12 cellular contexts compared by ENCODE assay signal in genomic region chr11:72432347-72433287, GRCh38. TPM values are rescaled to one million over a fixed set of nuclear protein-coding genes. Genes with fewer than 3 reads are reported as not detected.
DNase-seq lines count a peak whose midpoint lies in the region; ATAC-seq, FAIRE-seq and TF ChIP-seq lines count a peak whose summit lies in the region.
"Had no signal": no experiment of that assay in that cellular context is flagged by ENCODE, and none has a peak within 500 bp of the region (broad histone marks: within the 10 kb centered on the region; RNA-seq: fewer than 3 reads in every experiment).

No MANE protein-coding gene starts in this region.

- TF ChIP-seq RAD21 in HepG2 (CRISPR knock-in tag; IDR thresholded peaks at IDR 0.05) = no peak

- H3K9ac ChIP-seq in HepG2 (ENCODE audit: insufficient read depth, low read depth, low read length) (peak overlapping the region; percentile 42), keratinocyte (ENCODE audit: control insufficient read depth, extremely low read depth, insufficient read depth, low read length) (no peak overlapping the region)

- in situ Hi-C loops in HepG2 (cut with HindIII; ENCODE audit: extremely low pct_ligation_motif_present, low pct_unique_long_range_greater_than_20kb) = loop anchor here (5.0 kb wide), 1 partner anchor 80 kb away; no protein-coding TSS in a partner anchor

- TF ChIP-seq CTCF in HepG2 (CRISPR knock-in tag; IDR thresholded peaks at IDR 0.05) = no peak
- TF ChIP-seq CTCF in right lobe of liver (IDR thresholded peaks at IDR 0.05) = no peak
- TF ChIP-seq CTCF in keratinocyte (optimal IDR thresholded peaks at IDR 0.05 in 1 of 3, IDR thresholded peaks at IDR 0.05 in 1 of 3, conservative IDR thresholded peaks at IDR 0.05 in 1 of 3; ENCODE audit: extremely low read depth in 1 of 3, insufficient read depth in 2 of 3, low read length in 3 of 3) = no peak
- TF ChIP-seq CTCF in testis (IDR thresholded peaks at IDR 0.05) = no peak

- peaks cover 15% of the 10 kb centered on the region for H3K36me3 Mint-ChIP-seq in activated CD8-positive, alpha-beta T cell treated with anti-CD3 and anti-CD28 coated beads, Interleukin-2, amount 10 ng/mL, durations not matched to agents 7 days and 5 days (ENCODE audit: low read depth)

- H3K4me1 ChIP-seq in HepG2 (ENCODE audit: insufficient read depth, low read length) = peaks cover 53% of the 10 kb centered on the region
- H3K4me1 ChIP-seq in right lobe of liver = peaks cover 0 to 11% (median 0%) of the 10 kb centered on the region in 4 donors
- H3K4me1 ChIP-seq in keratinocyte (ENCODE audit: control insufficient read depth, extremely low read depth, insufficient read depth, low read length) = no peaks in the 10 kb centered on the region
- H3K4me1 ChIP-seq in testis = no peaks in the 10 kb centered on the region

- intact Hi-C loops in HepG2 (cut with micrococcal nuclease; ENCODE audit: unreplicated experiment) (loop anchor here (5.0 kb wide), 1 partner anchor 35 kb away; no protein-coding TSS in a partner anchor), right lobe of liver (cut with DNase I) (no loop called here), testis (cut with DNase I; ENCODE audit: low total_unique reads) (no loop called here)

- 21% methylated on average over 9 of the region's 9 CpGs for WGBS in HepG2 (ENCODE audit: low lambda C conversion rate)
- 70% methylated on average over 9 of the region's 9 CpGs for WGBS in right lobe of liver (ENCODE audit: insufficient coverage, low coverage, low lambda C conversion rate, missing lambda C conversion rate)
- 64 to 67% methylated on average over 9 of the region's 9 CpGs for WGBS in testis, 2 donors

- peaks cover 50% of the 10 kb centered on the region for H3K4me1 Mint-ChIP-seq in activated CD8-positive, alpha-beta T cell treated with anti-CD3 and anti-CD28 coated beads, Interleukin-2, amount 10 ng/mL, durations not matched to agents 7 days and 5 days (ENCODE audit: low read depth)

- H3K79me2 ChIP-seq in HepG2 (ENCODE audit: insufficient read depth, low read length) = peaks cover 11% of the 10 kb centered on the region
- H3K79me2 ChIP-seq in keratinocyte (ENCODE audit: control insufficient read depth, insufficient read depth, low read length) = peaks cover 7% of the 10 kb centered on the region

- no peak for ATAC-seq in HepG2
- no peak for ATAC-seq in right lobe of liver
- no peak for ATAC-seq in activated CD8-positive, alpha-beta T cell treated with anti-CD3 and anti-CD28 coated beads, Interleukin-2, amount 10 ng/mL, durations not matched to agents 7 days and 5 days
- no peak for ATAC-seq in HG03460 (IDR thresholded peaks at IDR 0.05; ENCODE audit: unreplicated experiment)
- ATAC-seq in HG03342 (IDR thresholded peaks at IDR 0.05; ENCODE audit: unreplicated experiment) = no peak
- ATAC-seq in HG02938 (IDR thresholded peaks at IDR 0.05; ENCODE audit: unreplicated experiment) = no peak

- no peaks in the 10 kb centered on the region for H3K9me1 ChIP-seq in keratinocyte (ENCODE audit: control insufficient read depth, extremely low read depth, insufficient read depth, low read length)

- H3K4me3 ChIP-seq in HepG2 (replicated peaks in 1 of 3; ENCODE audit: insufficient read depth in 1 of 3, low read depth in 2 of 3, low read length in 3 of 3) (peak overlapping the region in 1 of 3 experiments; percentile 86; a peak in 3 of 6 replicates), right lobe of liver (no peak overlapping the region), keratinocyte (ENCODE audit: control insufficient read depth in 2 of 3, extremely low read depth in 1 of 3, insufficient read depth in 2 of 3, low read depth in 1 of 3, low read length in 3 of 3) (no peak overlapping the region), testis (no peak overlapping the region)

- no peak overlapping the region for H3K27ac Mint-ChIP-seq in activated CD8-positive, alpha-beta T cell treated with anti-CD3 and anti-CD28 coated beads, Interleukin-2, amount 10 ng/mL, durations not matched to agents 7 days and 5 days

- peak overlapping the region; percentile 76 for H3K4me2 ChIP-seq in HepG2 (ENCODE audit: low read depth, low read length)
- peak overlapping the region; percentile 26 for H3K4me2 ChIP-seq in keratinocyte (ENCODE audit: control insufficient read depth, extremely low read depth, insufficient read depth, low read depth, low read length)

- FAIRE-seq in HepG2 (lab: Jason Lieb, UNC) (no peak), keratinocyte (lab: Jason Lieb, UNC) (no peak)
- FAIRE-seq: pancreas had no signal

- POLR2A ChIA-PET in HepG2 (lab: Yijun Ruan, JAX) = interaction anchor here (1.6 to 4.6 kb wide), 4 partner anchors 10 to 21 kb away, joined by 5 to 26 read pairs (median 9); no protein-coding TSS in a partner anchor
- POLR2A ChIA-PET in activated CD8-positive, alpha-beta T cell treated with anti-CD3 and anti-CD28 coated beads, Interleukin-2, amount 10 ng/mL, durations not matched to agents 7 days and 5 days (lab: Charles Lee) = interaction anchor here (1.1 kb wide), 1 partner anchor 9 kb away, joined by 3 read pairs; no protein-coding TSS in a partner anchor

- peaks cover 5 to 24% of the 10 kb centered on the region in 2 experiments; a peak in 4 of 5 replicates for H3K36me3 ChIP-seq in HepG2 (replicated peaks in 1 of 2; ENCODE audit: control insufficient read depth in 1 of 2, insufficient read depth in 2 of 2, low read length in 2 of 2)
- H3K36me3 ChIP-seq in right lobe of liver = peaks cover 0 to 12% (median 0%) of the 10 kb centered on the region in 4 donors
- H3K36me3 ChIP-seq in keratinocyte (ENCODE audit: control insufficient read depth in 2 of 2, extremely low read depth in 1 of 2, insufficient read depth in 2 of 2, low read length in 2 of 2) = peaks cover 17 to 18% of the 10 kb centered on the region in 2 experiments
- H3K36me3 ChIP-seq in testis (ENCODE audit: low read depth, missing control alignments) = no peaks in the 10 kb centered on the region

- CTCF ChIA-PET in HepG2 (lab: Yijun Ruan, JAX; ENCODE audit: low intra/inter-chr PET ratio, low total read pairs) = interaction anchor here (2.7 to 3.4 kb wide), 2 partner anchors 19 to 79 kb away, joined by 11 to 23 read pairs; no protein-coding TSS in a partner anchor
- CTCF ChIA-PET in activated CD8-positive, alpha-beta T cell treated with anti-CD3 and anti-CD28 coated beads, Interleukin-2, amount 10 ng/mL, durations not matched to agents 7 days and 5 days (lab: Charles Lee) = interaction anchor here (0.7 to 8.5 kb wide), 19 partner anchors 10 to 407 kb away, joined by 3 to 163 read pairs (median 20); partner anchors contain the start of gene FOLR2

- TF ChIP-seq POLR2A in HepG2 (IDR thresholded peaks at IDR 0.05; ENCODE audit: insufficient read depth in 1 of 2, low read depth in 2 of 2, low read length in 2 of 2) (no peak), right lobe of liver (IDR thresholded peaks at IDR 0.05) (no peak), testis (IDR thresholded peaks at IDR 0.05) (no peak)

- H3K27me3 ChIP-seq in HepG2 (ENCODE audit: control insufficient read depth in 1 of 2, insufficient read depth in 2 of 2, low read length in 2 of 2) (no peaks in the 10 kb centered on the region), right lobe of liver (no peaks in the 10 kb centered on the region), keratinocyte (ENCODE audit: control insufficient read depth, extremely low read depth, insufficient read depth, low read length) (no peaks in the 10 kb centered on the region), testis (no peaks in the 10 kb centered on the region)
- H3K27me3 ChIP-seq: pancreas had no signal

- H3K9me3 Mint-ChIP-seq in activated CD8-positive, alpha-beta T cell treated with anti-CD3 and anti-CD28 coated beads, Interleukin-2, amount 10 ng/mL, durations not matched to agents 7 days and 5 days (ENCODE audit: insufficient read depth) = no peaks in the 10 kb centered on the region

- peak; percentile 76 for DNase-seq in HepG2 (ENCODE audit: low spot score)
- no peak for DNase-seq in right lobe of liver
- no peak for DNase-seq in activated CD8-positive, alpha-beta T cell treated with anti-CD3 and anti-CD28 coated beads, Interleukin-2, amount 10 ng/mL, durations not matched to agents 7 days and 5 days
- no peak for DNase-seq in keratinocyte (ENCODE audit: low read depth, low spot score)
- no peak for DNase-seq in testis
- DNase-seq: islet precursor cell; NCI-H524 treated with DMSO at 0.1 percent for 48 hours; pancreas; stimulated activated CD4-positive, alpha-beta T cell treated with anti-CD3 and anti-CD28 coated beads, Interleukin-4, amount 100 ng/mL, for 1 hour had no signal

- dilution Hi-C loops in keratinocyte (cut with MboI; ENCODE audit: extremely low pct_ligation_motif_present, low sequenced_read_pairs) = no loop called here

- no peaks in the 10 kb centered on the region for H3K27me3 Mint-ChIP-seq in activated CD8-positive, alpha-beta T cell treated with anti-CD3 and anti-CD28 coated beads, Interleukin-2, amount 10 ng/mL, durations not matched to agents 7 days and 5 days (ENCODE audit: low read depth)

- no TSS peak for BruUV-seq in HepG2 (replicated peaks; lab: Mats Ljungman, UMichigan)

- H3K9me3 ChIP-seq in HepG2 (ENCODE audit: low read length) (no peaks in the 10 kb centered on the region), right lobe of liver (no peaks in the 10 kb centered on the region), keratinocyte (ENCODE audit: control insufficient read depth, low read depth, low read length) (no peaks in the 10 kb centered on the region), testis (no peaks in the 10 kb centered on the region)
- H3K9me3 ChIP-seq: pancreas had no signal

- TF ChIP-seq EP300 in HepG2 (IDR thresholded peaks at IDR 0.05; ENCODE audit: low read depth in 2 of 2, low read length in 2 of 2) (peak in 1 of 2 experiments; percentile 51; a peak in 1 of 4 replicates), HepG2 (CRISPR knock-in tag; IDR thresholded peaks at IDR 0.05; ENCODE audit: borderline replicate concordance) (no peak)

- H2AFZ ChIP-seq in HepG2 (ENCODE audit: low read length) (no peak overlapping the region), keratinocyte (ENCODE audit: control insufficient read depth, low read length) (no peak overlapping the region)

- H3K27ac ChIP-seq in HepG2 (ENCODE audit: extremely low read length, insufficient read depth, low read length) (peak overlapping the region; percentile 73), right lobe of liver (no peak overlapping the region), keratinocyte (ENCODE audit: control insufficient read depth, insufficient read depth, low read length) (no peak overlapping the region), testis (no peak overlapping the region)
- H3K27ac ChIP-seq: pancreas had no signal

- peak overlapping the region; percentile 54 for H3K4me3 Mint-ChIP-seq in activated CD8-positive, alpha-beta T cell treated with anti-CD3 and anti-CD28 coated beads, Interleukin-2, amount 10 ng/mL, durations not matched to agents 7 days and 5 days

- H4K20me1 ChIP-seq in HepG2 (ENCODE audit: insufficient read depth, low read length) (no peaks in the 10 kb centered on the region), keratinocyte (ENCODE audit: control insufficient read depth, extremely low read depth, insufficient read depth, low read length) (no peaks in the 10 kb centered on the region)

RNA-seq across cellular contexts. Expression of gene CLPB, which starts 1.7 kb away (rescaled TPM):
- total RNA-seq in HepG2 (2016; rRNA removed; fragmentation: Illumina TruSeq; extraction: Trizol) = 22.0 and 29.5 TPM in 2 replicates
- total RNA-seq in HepG2 (2016; cell fraction: cytosol; rRNA removed; fragmentation: Illumina TruSeq; extraction: Trizol; ENCODE audit: low read depth) = 3.9 and 4.4 TPM in 2 replicates
- 20.1 and 28.8 TPM in 2 replicates for total RNA-seq in HepG2 (2016; cell fraction: insoluble cytoplasmic fraction; rRNA removed; fragmentation: Illumina TruSeq; extraction: Trizol)
- total RNA-seq in HepG2 (2016; cell fraction: membrane; rRNA removed; fragmentation: Illumina TruSeq; extraction: Trizol) = 7.9 and 8.5 TPM in 2 replicates
- total RNA-seq in HepG2 (2016; cell fraction: nucleus; rRNA removed; fragmentation: Illumina TruSeq; extraction: Trizol) = 24.4 and 27.6 TPM in 2 replicates
- 11.8 and 15.6 TPM in 2 replicates for polyA plus RNA-seq in HepG2 (2011; rRNA removed)
- 10.2 and 14.3 TPM in 2 replicates for polyA plus RNA-seq in HepG2 (2011; cell fraction: cytosol; rRNA removed)
- 19.1 and 25.1 TPM in 2 replicates for polyA plus RNA-seq in HepG2 (2011; cell fraction: nucleus; rRNA removed)
- 12.8 and 16.8 TPM in 2 replicates for polyA plus RNA-seq in HepG2 (2012)
- polyA plus RNA-seq in HepG2 (2016; cell fraction: cytosol; fragmentation: Illumina TruSeq; extraction: Trizol; ENCODE audit: low read depth) = 3.4 and 4.0 TPM in 2 replicates
- 13.3 and 16.1 TPM in 2 replicates for polyA plus RNA-seq in HepG2 (2016; cell fraction: insoluble cytoplasmic fraction; fragmentation: Illumina TruSeq; extraction: Trizol; ENCODE audit: low read depth)
- 4.9 and 5.7 TPM in 2 replicates for polyA plus RNA-seq in HepG2 (2016; cell fraction: membrane; fragmentation: Illumina TruSeq; extraction: Trizol; ENCODE audit: low read depth)
- 19.8 and 22.4 TPM in 2 replicates for polyA plus RNA-seq in HepG2 (2016; cell fraction: nucleus; fragmentation: Illumina TruSeq; extraction: Trizol; ENCODE audit: insufficient read depth, low read depth)
- 46.3 and 159 TPM in 2 replicates for polyA minus RNA-seq in HepG2 (2011; rRNA and poly(A)+ RNA removed; ENCODE audit: low replicate concordance)
- polyA minus RNA-seq in HepG2 (2011; cell fraction: cytosol; rRNA and poly(A)+ RNA removed) = 15.1 and 19.1 TPM in 2 replicates
- 22.1 and 24.0 TPM in 2 replicates for polyA minus RNA-seq in HepG2 (2011; cell fraction: nucleus; rRNA and poly(A)+ RNA removed)
- total RNA-seq in right lobe of liver = 10 to 100 TPM; 17.5 to 35.5 (median 23.4) TPM
- 10 to 100 TPM; 26.4 to 26.8 TPM for total RNA-seq in activated CD8-positive, alpha-beta T cell treated with anti-CD3 and anti-CD28 coated beads, Interleukin-2, amount 10 ng/mL, durations not matched to agents 7 days and 5 days
- 17.4 to 25.3 TPM (median 19.0 TPM) in 3 replicates for polyA plus RNA-seq in keratinocyte
- polyA plus RNA-seq in keratinocyte (2011; ENCODE audit: low read depth) = 35.0 TPM
- 12.2 and 15.6 TPM in 2 replicates for polyA plus RNA-seq in keratinocyte (2011; cell fraction: cytosol; rRNA removed)
- 20.9 and 22.9 TPM in 2 replicates for polyA plus RNA-seq in keratinocyte (2011; cell fraction: nucleus; rRNA removed)
- 13.5 and 19.9 TPM in 2 replicates for polyA plus RNA-seq in keratinocyte (2012; ENCODE audit: low replicate concordance)
- 39.4 to 81.0 TPM (median 55.2 TPM) in 3 replicates for polyA minus RNA-seq in keratinocyte
- 16.3 TPM for polyA minus RNA-seq in keratinocyte (2011; cell fraction: cytosol; rRNA and poly(A)+ RNA removed)
- 24.8 and 34.0 TPM in 2 replicates for polyA minus RNA-seq in keratinocyte (2011; cell fraction: nucleus; rRNA and poly(A)+ RNA removed)
- 100 to 1,000 TPM; 161 to 316 TPM for total RNA-seq in testis
- 421 TPM for polyA plus RNA-seq in testis (ENCODE audit: insufficient read depth, low read depth, low replicate concordance)
